ENCODE assay signal across 15 cellular contexts in genomic region chrX:107465932-107466620, GRCh38.
A peak's percentile ranks its signal among the peaks of the same experiment; 100 is the strongest.
DNase-seq lines count a peak whose midpoint lies in the region; ATAC-seq and TF ChIP-seq lines count a peak whose summit lies in the region.
"Had no signal": no experiment of that assay in that cellular context is flagged by ENCODE, and none has a peak within 500 bp of the region (broad histone marks: within the 10 kb centered on the region; RNA-seq: fewer than 3 reads in every experiment).

No MANE protein-coding gene starts in this region.

- no peaks in the 10 kb centered on the region for H3K4me1 ChIP-seq in tibial artery
- H3K4me1 ChIP-seq: SJCRH30 had no signal

- intact Hi-C loops in tibial artery (cut with DNase I; ENCODE audit: low total_unique reads), result no loop called here

- no peak for TF ChIP-seq CTCF in tibial artery (IDR thresholded peaks at IDR 0.05)

- H3K27me3 ChIP-seq in tibial artery, result no peaks in the 10 kb centered on the region
- H3K27me3 ChIP-seq: SJCRH30 had no signal

- no peaks in the 10 kb centered on the region for H3K9me3 ChIP-seq in tibial artery
- H3K9me3 ChIP-seq: SJCRH30 had no signal

- H3K27ac ChIP-seq in tibial artery, result no peak overlapping the region
- H3K27ac ChIP-seq: C4-2B, SJCRH30 had no signal

- H3K36me3 ChIP-seq in tibial artery, result no peaks in the 10 kb centered on the region
- H3K36me3 ChIP-seq: SJCRH30 had no signal

- DNase-seq in effector CD4-positive, alpha-beta T cell, result no peak
- DNase-seq in hippocampal formation (lab: John Stamatoyannopoulos, UW) (no peak), T1000 (lab: John Stamatoyannopoulos, UW) (no peak), tibial artery (no peak)
- DNase-seq: caudate nucleus, MM.1S, NCI-H510A treated with DMSO at 0.1 percent for 48 hours, SJCRH30, substantia nigra had no signal

- ATAC-seq in GM18511 (IDR thresholded peaks at IDR 0.05; ENCODE audit: unreplicated experiment) (peak; percentile 88), GM19455 (IDR thresholded peaks at IDR 0.05; ENCODE audit: unreplicated experiment) (peak; percentile 90), HG02852 (IDR thresholded peaks at IDR 0.05; ENCODE audit: unreplicated experiment) (peak; percentile 85), HG03521 (IDR thresholded peaks at IDR 0.05; ENCODE audit: unreplicated experiment) (peak; percentile 72)
- ATAC-seq: esophagus mucosa had no signal

- H3K4me3 ChIP-seq in tibial artery, result no peak overlapping the region
- H3K4me3 ChIP-seq: SJCRH30 had no signal
